8 cellular contexts compared by ENCODE assay signal in the genomic region with DNA sequence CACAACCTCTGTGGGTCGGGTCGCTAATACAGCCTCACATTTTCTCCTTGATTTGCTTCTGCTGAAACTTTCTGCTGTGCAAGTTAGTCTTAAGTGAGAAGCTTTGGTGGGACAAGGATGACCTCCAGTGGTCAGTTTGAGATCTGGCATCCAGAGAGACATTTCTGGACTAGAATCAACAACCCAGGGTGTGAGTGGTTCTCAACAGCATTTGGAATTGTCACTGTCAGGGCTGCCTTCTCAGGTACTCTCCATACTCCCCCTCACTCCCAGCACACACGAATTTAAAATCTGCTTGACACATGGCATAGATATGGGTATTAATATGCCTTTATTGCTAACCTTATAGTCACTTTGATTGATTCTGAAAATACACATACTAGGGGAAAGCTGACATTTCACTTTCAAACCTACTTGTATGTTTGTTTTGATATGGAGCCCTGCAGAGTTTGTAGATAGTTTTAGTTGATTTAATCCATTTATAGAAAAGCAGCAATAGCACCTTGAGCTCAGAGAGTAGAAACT.
A peak's percentile ranks its signal among the peaks of the same experiment; 100 is the strongest.
DNase-seq lines count a peak whose midpoint lies in the region; ATAC-seq and TF ChIP-seq lines count a peak whose summit lies in the region.

No MANE protein-coding gene starts in this region.

- peak; percentile 55 for ATAC-seq in HG02981 (IDR thresholded peaks at IDR 0.05; ENCODE audit: unreplicated experiment)

- no peak overlapping the region for H3K27ac ChIP-seq in WERI-Rb-1

- no peaks in the 10 kb centered on the region for H3K36me3 ChIP-seq in WERI-Rb-1

- no peak overlapping the region for H3K4me3 ChIP-seq in WERI-Rb-1 (ENCODE audit: low read depth, low read length)
- H3K4me3 ChIP-seq in choroid plexus epithelial cell (ENCODE audit: low read depth, low read length) = no peak overlapping the region

- peak; percentile 3 for DNase-seq in NK-92 treated with Interleukin-12 subunit alpha and Interleukin-12 subunit beta, amount 100 ng/mL, for 24 hours (lab: John Stamatoyannopoulos, UW)
- no peak for DNase-seq in NK-92 (lab: John Stamatoyannopoulos, UW; ENCODE audit: unreplicated experiment)
- peak; percentile 61 for DNase-seq in NCI-H2196 treated with DMSO at 0.1 percent for 48 hours (lab: John Stamatoyannopoulos, UW; ENCODE audit: unreplicated experiment)
- DNase-seq in WERI-Rb-1 = peak; percentile 49
- DNase-seq in choroid plexus epithelial cell (ENCODE audit: low read depth) = peak; percentile 89
- peak; percentile 87 for DNase-seq in left kidney (ENCODE audit: low read depth, low spot score)
- peak; percentile 5 to 17 (median 8) for DNase-seq in stimulated activated CD4-positive, alpha-beta T cell treated with anti-CD3 and anti-CD28 coated beads, TNF-alpha, amount 100 ng/mL, for 48 hours (ENCODE audit: low read depth in 3 of 3)

- H3K27me3 ChIP-seq in WERI-Rb-1 (ENCODE audit: insufficient read depth, low read depth, severe bottlenecking) = no peaks in the 10 kb centered on the region

- H3K9me3 ChIP-seq in WERI-Rb-1 (ENCODE audit: severe bottlenecking) = no peaks in the 10 kb centered on the region

- peak; percentile 75 for TF ChIP-seq CTCF in WERI-Rb-1 (IDR thresholded peaks at IDR 0.05; ENCODE audit: low read depth, low read length)
- peak; percentile 89 for TF ChIP-seq CTCF in choroid plexus epithelial cell (conservative IDR thresholded peaks at IDR 0.05; ENCODE audit: low read depth, low read length)
